ENCODE assay signal across 15 cellular contexts in genomic region chr3:32706348-32707025, GRCh38. TPM values are rescaled to one million over a fixed set of nuclear protein-coding genes. Genes with fewer than 3 reads are reported as not detected.
DNase-seq lines count a peak whose midpoint lies in the region; ATAC-seq and TF ChIP-seq lines count a peak whose summit lies in the region.
"Had no signal": no experiment of that assay in that cellular context is flagged by ENCODE, and none has a peak within 500 bp of the region (broad histone marks: within the 10 kb centered on the region; RNA-seq: fewer than 3 reads in every experiment).

No MANE protein-coding gene starts in this region.

- no peak overlapping the region for H3K23ac ChIP-seq in trophoblast cell (ENCODE audit: low read length)

- H2BK5ac ChIP-seq in trophoblast cell (ENCODE audit: low read depth, low read length, poor library complexity): no peak overlapping the region

- H3K9ac ChIP-seq in trophoblast cell (ENCODE audit: low read length): no peak overlapping the region

- H3K9me3 Mint-ChIP-seq in activated naive CD4-positive, alpha-beta T cell treated with anti-CD3 and anti-CD28 coated beads, Interleukin-2, amount 50 U/mL, for 24 hours: no peaks in the 10 kb centered on the region
- no peaks in the 10 kb centered on the region for H3K9me3 Mint-ChIP-seq in activated CD8-positive, alpha-beta T cell treated with anti-CD3 and anti-CD28 coated beads for 36 hours
- H3K9me3 Mint-ChIP-seq in stimulated activated effector memory CD8-positive, alpha-beta T cell treated with anti-CD3 and anti-CD28 coated beads, Interleukin-12 subunit alpha, Interleukin-12 subunit beta, amount 100 ng/mL, for 72 hours: no peaks in the 10 kb centered on the region

- H3K4me1 Mint-ChIP-seq in activated naive CD4-positive, alpha-beta T cell treated with anti-CD3 and anti-CD28 coated beads, Interleukin-2, amount 50 U/mL, for 24 hours: peaks cover 42% of the 10 kb centered on the region
- H3K4me1 Mint-ChIP-seq in activated CD8-positive, alpha-beta T cell treated with anti-CD3 and anti-CD28 coated beads for 36 hours (ENCODE audit: low read depth): peaks cover 31% of the 10 kb centered on the region
- peaks cover 21% of the 10 kb centered on the region for H3K4me1 Mint-ChIP-seq in stimulated activated effector memory CD8-positive, alpha-beta T cell treated with anti-CD3 and anti-CD28 coated beads, Interleukin-12 subunit alpha, Interleukin-12 subunit beta, amount 100 ng/mL, for 72 hours

- H3K4me1 ChIP-seq in trophoblast cell (ENCODE audit: control insufficient read depth in 1 of 2, insufficient read depth in 2 of 2, low read length in 2 of 2): no peaks in the 10 kb centered on the region

- no peak overlapping the region for H2AFZ ChIP-seq in trophoblast cell (ENCODE audit: insufficient read depth, low read length, poor library complexity)

- H3K4me2 ChIP-seq in trophoblast cell (ENCODE audit: low read length): no peak overlapping the region

- H3K9me3 ChIP-seq in trophoblast cell (ENCODE audit: insufficient read depth, low read depth, low read length): no peaks in the 10 kb centered on the region
- H3K9me3 ChIP-seq: adrenal gland had no signal

- H3K14ac ChIP-seq in trophoblast cell (ENCODE audit: low read length): no peak overlapping the region

- H3K27me3 ChIP-seq in trophoblast cell (ENCODE audit: insufficient read depth, low read length): no peaks in the 10 kb centered on the region
- H3K27me3 ChIP-seq: adrenal gland had no signal

- no peak overlapping the region for H2AK5ac ChIP-seq in trophoblast cell (ENCODE audit: low read length)

- H3K4me3 Mint-ChIP-seq in activated naive CD4-positive, alpha-beta T cell treated with anti-CD3 and anti-CD28 coated beads, Interleukin-2, amount 50 U/mL, for 24 hours: no peak overlapping the region
- no peak overlapping the region for H3K4me3 Mint-ChIP-seq in activated CD8-positive, alpha-beta T cell treated with anti-CD3 and anti-CD28 coated beads for 36 hours
- no peak overlapping the region for H3K4me3 Mint-ChIP-seq in stimulated activated effector memory CD8-positive, alpha-beta T cell treated with anti-CD3 and anti-CD28 coated beads, Interleukin-12 subunit alpha, Interleukin-12 subunit beta, amount 100 ng/mL, for 72 hours
- H3K4me3 Mint-ChIP-seq: stimulated activated naive B cell treated with anti-CD40 and anti-IgM and Interleukin-4, amounts not matched to agents 10 μg/mL and 1 μg/mL and 100 μg/mL, for 72 hours had no signal

- peak; percentile 34 for ATAC-seq in activated CD8-positive, alpha-beta T cell treated with anti-CD3 and anti-CD28 coated beads for 36 hours
- peak; percentile 64 for ATAC-seq in stimulated activated effector memory CD8-positive, alpha-beta T cell treated with anti-CD3 and anti-CD28 coated beads, Interleukin-12 subunit alpha, Interleukin-12 subunit beta, amount 100 ng/mL, for 72 hours
- ATAC-seq in GM21737 (IDR thresholded peaks at IDR 0.05; ENCODE audit: unreplicated experiment) (no peak), GM21723 (IDR thresholded peaks at IDR 0.05; ENCODE audit: unreplicated experiment) (no peak)
- ATAC-seq: SK-N-SH treated with all-trans-retinoic acid at 6 μM for 48 hours; stimulated activated naive B cell treated with anti-CD40 and anti-IgM and Interleukin-4, amounts not matched to agents 10 μg/mL and 1 μg/mL and 100 μg/mL, for 72 hours had no signal

- H3K79me1 ChIP-seq in trophoblast cell (ENCODE audit: low read length): no peaks in the 10 kb centered on the region

- intact Hi-C loops in activated CD8-positive, alpha-beta T cell treated with anti-CD3 and anti-CD28 coated beads for 36 hours (cut with micrococcal nuclease): no loop called here

- no peak overlapping the region for H3K18ac ChIP-seq in trophoblast cell (ENCODE audit: low read length)

- peak overlapping the region; percentile 27 for H3K27ac Mint-ChIP-seq in activated naive CD4-positive, alpha-beta T cell treated with anti-CD3 and anti-CD28 coated beads, Interleukin-2, amount 50 U/mL, for 24 hours
- peak overlapping the region; percentile 53 for H3K27ac Mint-ChIP-seq in activated CD8-positive, alpha-beta T cell treated with anti-CD3 and anti-CD28 coated beads for 36 hours
- peak overlapping the region; percentile 50 for H3K27ac Mint-ChIP-seq in stimulated activated effector memory CD8-positive, alpha-beta T cell treated with anti-CD3 and anti-CD28 coated beads, Interleukin-12 subunit alpha, Interleukin-12 subunit beta, amount 100 ng/mL, for 72 hours
- H3K27ac Mint-ChIP-seq: stimulated activated naive B cell treated with anti-CD40 and anti-IgM and Interleukin-4, amounts not matched to agents 10 μg/mL and 1 μg/mL and 100 μg/mL, for 72 hours had no signal

- H3K4me3 ChIP-seq in fibroblast of mammary gland (ENCODE audit: control insufficient read depth, low read depth, low read length) (no peak overlapping the region), trophoblast cell (ENCODE audit: low read depth, low read length) (no peak overlapping the region)
- H3K4me3 ChIP-seq: adrenal gland had no signal

- no peak for DNase-seq in activated naive CD4-positive, alpha-beta T cell (lab: John Stamatoyannopoulos, UW)
- DNase-seq in activated CD8-positive, alpha-beta T cell treated with anti-CD3 and anti-CD28 coated beads for 36 hours: no peak
- DNase-seq in fibroblast of mammary gland (ENCODE audit: low read depth) (peak; percentile 8), trophoblast cell (no peak)
- peak in 1 of 2 donors; percentile 2 for DNase-seq in stimulated activated effector memory CD8-positive, alpha-beta T cell treated with anti-CD3 and anti-CD28 coated beads, Interleukin-12 subunit alpha, Interleukin-12 subunit beta, amount 100 ng/mL, for 72 hours (ENCODE audit: low spot score in 2 of 2)
- DNase-seq: adrenal gland; GF-D8; glutamatergic neuron; NCI-H2107; NCI-H748 treated with DMSO at 0.1 percent for 48 hours; stimulated activated naive B cell treated with anti-CD40 and anti-IgM and Interleukin-4, amounts not matched to agents 10 μg/mL and 1 μg/mL and 100 μg/mL, for 72 hours had no signal

- CTCF ChIA-PET in activated CD8-positive, alpha-beta T cell treated with anti-CD3 and anti-CD28 coated beads for 36 hours (lab: Charles Lee): interaction anchor here (0.8 to 1.7 kb wide), 2 partner anchors 9 to 425 kb away, joined by 3 to 5 read pairs; no protein-coding TSS in a partner anchor

- no peak overlapping the region for H3K4ac ChIP-seq in trophoblast cell (ENCODE audit: low read depth, low read length)

- H3K79me2 ChIP-seq in trophoblast cell (ENCODE audit: control insufficient read depth, insufficient read depth, low read length, poor library complexity): no peaks in the 10 kb centered on the region

- TF ChIP-seq CTCF in activated CD8-positive, alpha-beta T cell treated with anti-CD3 and anti-CD28 coated beads for 36 hours (IDR thresholded peaks at IDR 0.05): no peak
- no peak for TF ChIP-seq CTCF in fibroblast of mammary gland (conservative IDR thresholded peaks at IDR 0.05; ENCODE audit: control insufficient read depth, insufficient read depth, low read depth, low read length)

- POLR2A ChIA-PET in activated CD8-positive, alpha-beta T cell treated with anti-CD3 and anti-CD28 coated beads for 36 hours (lab: Charles Lee): no interaction called here

- H4K8ac ChIP-seq in trophoblast cell (ENCODE audit: low read depth, low read length): no peak overlapping the region

- H2BK12ac ChIP-seq in trophoblast cell (ENCODE audit: low read length): no peak overlapping the region

- no peak overlapping the region for H2BK120ac ChIP-seq in trophoblast cell (ENCODE audit: insufficient read depth, low read length, poor library complexity)

- no peak overlapping the region for H3K27ac ChIP-seq in trophoblast cell (ENCODE audit: low read depth, low read length)

- H3K27me3 Mint-ChIP-seq in activated naive CD4-positive, alpha-beta T cell treated with anti-CD3 and anti-CD28 coated beads, Interleukin-2, amount 50 U/mL, for 24 hours: no peaks in the 10 kb centered on the region
- no peaks in the 10 kb centered on the region for H3K27me3 Mint-ChIP-seq in activated CD8-positive, alpha-beta T cell treated with anti-CD3 and anti-CD28 coated beads for 36 hours
- H3K27me3 Mint-ChIP-seq: stimulated activated naive B cell treated with anti-CD40 and anti-IgM and Interleukin-4, amounts not matched to agents 10 μg/mL and 1 μg/mL and 100 μg/mL, for 72 hours had no signal

- H3K36me3 ChIP-seq in trophoblast cell (ENCODE audit: control insufficient read depth in 1 of 2, insufficient read depth in 2 of 2, low read length in 2 of 2): peaks cover 4% of the 10 kb centered on the region in 2 experiments

- H4K12ac ChIP-seq in trophoblast cell (ENCODE audit: low read depth, low read length): no peak overlapping the region

- H3K36me3 Mint-ChIP-seq in activated naive CD4-positive, alpha-beta T cell treated with anti-CD3 and anti-CD28 coated beads, Interleukin-2, amount 50 U/mL, for 24 hours: peaks cover 17% of the 10 kb centered on the region
- H3K36me3 Mint-ChIP-seq in activated CD8-positive, alpha-beta T cell treated with anti-CD3 and anti-CD28 coated beads for 36 hours (ENCODE audit: low read depth): peaks cover 36% of the 10 kb centered on the region
- peaks cover 69% of the 10 kb centered on the region for H3K36me3 Mint-ChIP-seq in stimulated activated effector memory CD8-positive, alpha-beta T cell treated with anti-CD3 and anti-CD28 coated beads, Interleukin-12 subunit alpha, Interleukin-12 subunit beta, amount 100 ng/mL, for 72 hours

- no CpG with 5 or more reads among the region's 6 CpGs for WGBS in trophoblast cell (ENCODE audit: extremely low coverage, insufficient coverage, insufficient read length)

- H4K91ac ChIP-seq in trophoblast cell (ENCODE audit: low read depth, low read length): no peak overlapping the region

RNA-seq across cellular contexts. Expression of gene CNOT10, which starts 21.5 kb away (rescaled TPM):
- 10 to 100 TPM; 58.5 to 61.0 TPM for total RNA-seq in activated CD8-positive, alpha-beta T cell treated with anti-CD3 and anti-CD28 coated beads for 36 hours
- 17.7 and 17.8 TPM in 2 replicates for polyA plus RNA-seq in trophoblast cell (2013)

Comparison
In these comparisons a context has a peak if more than half of its experiments do, and no peak if none do; other contexts are left out.
1. ATAC-seq: peak in activated CD8-positive, alpha-beta T cell treated with anti-CD3 and anti-CD28 coated beads for 36 hours (single experiment) and stimulated activated effector memory CD8-positive, alpha-beta T cell treated with anti-CD3 and anti-CD28 coated beads, Interleukin-12 subunit alpha, Interleukin-12 subunit beta, amount 100 ng/mL, for 72 hours (single experiment); none in GM21737 (single experiment) and GM21723 (single experiment).
2. Peak in every context shown above with its lines, with median percentiles within 50 percentile points of each other: H3K27ac Mint-ChIP-seq.